7 cellular contexts compared by ENCODE assay signal in the genomic region with DNA sequence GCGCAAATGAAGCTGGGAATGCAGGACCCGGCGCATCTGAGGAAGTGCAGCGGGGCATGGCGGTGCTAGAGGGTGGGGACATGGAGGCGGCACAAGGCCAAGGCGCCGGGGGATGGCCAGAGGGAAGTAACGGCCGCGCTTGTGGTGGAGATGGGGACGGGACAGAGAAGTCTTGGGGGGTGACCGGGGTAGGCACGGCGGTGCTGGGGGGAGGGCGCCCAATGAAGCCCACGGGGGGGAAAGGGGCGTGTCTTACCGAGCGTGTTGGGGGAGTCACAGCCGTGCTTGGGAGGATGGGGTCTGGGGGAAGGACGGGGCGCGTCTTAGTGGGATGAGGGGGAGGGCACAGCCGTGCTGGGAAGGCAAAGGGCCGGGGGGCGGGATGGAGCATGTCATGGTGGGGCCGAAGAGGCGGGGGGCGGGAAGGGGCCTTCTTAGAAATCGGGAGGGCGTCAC. TPM values are rescaled to one million over a fixed set of nuclear protein-coding genes. Genes with fewer than 3 reads are reported as not detected.
A peak's percentile ranks its signal among the peaks of the same experiment; 100 is the strongest.
DNase-seq lines count a peak whose midpoint lies in the region; ATAC-seq, FAIRE-seq and TF ChIP-seq lines count a peak whose summit lies in the region.

No MANE protein-coding gene starts in this region.

- CTCF ChIA-PET in MCF 10A (lab: Yijun Ruan, JAX): no interaction called here

- POLR2A ChIA-PET in MCF 10A (lab: Yijun Ruan, JAX): no interaction called here

- no peak overlapping the region for H3K27ac Mint-ChIP-seq in MCF 10A (ENCODE audit: low read depth, unreplicated experiment)

- BruUV-seq in MCF 10A (replicated peaks; lab: Mats Ljungman, UMichigan): no TSS peak

- no peaks in the 10 kb centered on the region for H3K27me3 ChIP-seq in HUES64 (ENCODE audit: insufficient read depth, low read length)
- peaks cover 0 to 7% (median 0%) of the 10 kb centered on the region in 7 donors for H3K27me3 ChIP-seq in spleen (replicated peaks in 1 of 7)
- no peaks in the 10 kb centered on the region for H3K27me3 ChIP-seq in SJCRH30

- H3K27me3 Mint-ChIP-seq in MCF 10A (ENCODE audit: insufficient read depth, unreplicated experiment): no peaks in the 10 kb centered on the region

- H3K27ac ChIP-seq in HUES64 (ENCODE audit: low read depth, low read length): peak overlapping the region; percentile 97
- peak overlapping the region; percentile 47 to 51 for H3K27ac ChIP-seq in kidney (ENCODE audit: low read depth in 2 of 2, low read length in 2 of 2)
- peak overlapping the region; percentile 37 to 97 (median 91) for H3K27ac ChIP-seq in spleen
- H3K27ac ChIP-seq in SJCRH30: no peak overlapping the region

- H3K4me1 ChIP-seq in HUES64 (ENCODE audit: insufficient read depth, low read length) (peaks cover 6% of the 10 kb centered on the region; the same call in 1 of the 2 replicates), kidney (ENCODE audit: control insufficient read depth in 1 of 2, insufficient read depth in 1 of 2, low read depth in 1 of 2, low read length in 2 of 2) (no peaks in the 10 kb centered on the region), spleen (peaks cover 0 to 8% (median 0%) of the 10 kb centered on the region in 6 donors), SJCRH30 (no peaks in the 10 kb centered on the region)

- H3K4me3 ChIP-seq in HUES64 (ENCODE audit: low read length): peak overlapping the region; percentile 64
- H3K4me3 ChIP-seq in kidney (ENCODE audit: low read length in 2 of 2): peak overlapping the region in 1 of 2 donors; percentile 58
- H3K4me3 ChIP-seq in spleen: peak overlapping the region in 6 of 8 donors; percentile 60 to 91 (median 66)
- H3K4me3 ChIP-seq in SJCRH30: no peak overlapping the region

- no peak for TF ChIP-seq POLR2A in spleen (IDR thresholded peaks at IDR 0.05)

- no peaks in the 10 kb centered on the region for H3K36me3 Mint-ChIP-seq in MCF 10A (ENCODE audit: insufficient read depth, unreplicated experiment)

- TF ChIP-seq CTCF in MCF 10A (IDR thresholded peaks at IDR 0.05; ENCODE audit: unreplicated experiment) (no peak), kidney (IDR thresholded peaks at IDR 0.05; ENCODE audit: borderline replicate concordance, extremely low read depth, insufficient read depth) (no peak), spleen (IDR thresholded peaks at IDR 0.05 in 8 of 11, conservative IDR thresholded peaks at IDR 0.05 in 3 of 11) (no peak)

- H3K4me3 Mint-ChIP-seq in MCF 10A (ENCODE audit: unreplicated experiment): peak overlapping the region; percentile 80

- H3K9me3 ChIP-seq in HUES64 (ENCODE audit: insufficient read depth, low read depth, low read length) (no peaks in the 10 kb centered on the region), kidney (ENCODE audit: control insufficient read depth in 1 of 2, low read length in 2 of 2) (no peaks in the 10 kb centered on the region), spleen (peaks cover 0 to 21% (median 8%) of the 10 kb centered on the region in 8 donors), SJCRH30 (replicated peaks) (no peaks in the 10 kb centered on the region)

- DNase-seq in MCF 10A (ENCODE audit: unreplicated experiment) (no peak), kidney (peak; percentile 92), spleen (peak; percentile 89), SJCRH30 (no peak)

- ATAC-seq in HG03159 (IDR thresholded peaks at IDR 0.05; ENCODE audit: unreplicated experiment): no peak
- ATAC-seq in GM21576 (IDR thresholded peaks at IDR 0.05; ENCODE audit: unreplicated experiment): no peak

- 2% methylated on average over 32 of the region's 32 CpGs for WGBS in HUES64
- 3 to 7% (median 5%) methylated on average over 15 to 32 of the region's 32 CpGs for WGBS in spleen, 5 donors

- H3K36me3 ChIP-seq in HUES64 (ENCODE audit: insufficient read depth, low read length) (no peaks in the 10 kb centered on the region), kidney (ENCODE audit: control insufficient read depth in 1 of 2, insufficient read depth in 2 of 2, low read length in 2 of 2) (no peaks in the 10 kb centered on the region), spleen (peaks cover 0 to 4% (median 0%) of the 10 kb centered on the region in 6 donors), SJCRH30 (no peaks in the 10 kb centered on the region)

- H3K9ac ChIP-seq in HUES64 (ENCODE audit: low read depth, low read length) (peak overlapping the region; percentile 80), kidney (ENCODE audit: low read length in 2 of 2) (no peak overlapping the region)

- H3K9me3 Mint-ChIP-seq in MCF 10A (ENCODE audit: unreplicated experiment): peaks cover 7% of the 10 kb centered on the region

- FAIRE-seq in kidney (lab: Jason Lieb, UNC): no peak

- intact Hi-C loops in MCF 10A (cut with micrococcal nuclease): no loop called here
- intact Hi-C loops in kidney (cut with DNase I): no loop called here
- intact Hi-C loops in spleen (cut with DNase I; ENCODE audit: low total_unique reads): no loop called here

- H3K4me1 Mint-ChIP-seq in MCF 10A (ENCODE audit: insufficient read depth, unreplicated experiment): no peaks in the 10 kb centered on the region

RNA-seq across cellular contexts. Expression of gene ARSD, which starts 1.0 kb away (rescaled TPM):
- polyA plus RNA-seq in HUES64 (2013, experiment 1 of 2): 1.9 TPM
- polyA plus RNA-seq in HUES64 (2013, experiment 2 of 2): 2.8 TPM
- 20.6 and 21.5 TPM in 2 replicates for total RNA-seq in MCF 10A (2022)
- total RNA-seq in kidney: 106 TPM
- 35.4 TPM for polyA plus RNA-seq in kidney (ENCODE audit: insufficient read depth, low read depth, low replicate concordance)
- total RNA-seq in spleen: 10 to 100 TPM; 11.8 to 22.0 (median 18.9) TPM
- polyA plus RNA-seq in spleen: 1 to 10 TPM; 2.8 to 5.0 (median 4.7) TPM
- 0.16 and 0.41 TPM in 2 replicates for total RNA-seq in SJCRH30 (2014; rRNA removed; shearing (Covaris generic))

Comparison
In these comparisons a context has a peak if more than half of its experiments do, and no peak if none do; other contexts are left out.
1. DNase-seq: peak in kidney (single experiment) and spleen (single experiment); none in MCF 10A (single experiment) and SJCRH30 (0 of 2).